In the genomic region with DNA sequence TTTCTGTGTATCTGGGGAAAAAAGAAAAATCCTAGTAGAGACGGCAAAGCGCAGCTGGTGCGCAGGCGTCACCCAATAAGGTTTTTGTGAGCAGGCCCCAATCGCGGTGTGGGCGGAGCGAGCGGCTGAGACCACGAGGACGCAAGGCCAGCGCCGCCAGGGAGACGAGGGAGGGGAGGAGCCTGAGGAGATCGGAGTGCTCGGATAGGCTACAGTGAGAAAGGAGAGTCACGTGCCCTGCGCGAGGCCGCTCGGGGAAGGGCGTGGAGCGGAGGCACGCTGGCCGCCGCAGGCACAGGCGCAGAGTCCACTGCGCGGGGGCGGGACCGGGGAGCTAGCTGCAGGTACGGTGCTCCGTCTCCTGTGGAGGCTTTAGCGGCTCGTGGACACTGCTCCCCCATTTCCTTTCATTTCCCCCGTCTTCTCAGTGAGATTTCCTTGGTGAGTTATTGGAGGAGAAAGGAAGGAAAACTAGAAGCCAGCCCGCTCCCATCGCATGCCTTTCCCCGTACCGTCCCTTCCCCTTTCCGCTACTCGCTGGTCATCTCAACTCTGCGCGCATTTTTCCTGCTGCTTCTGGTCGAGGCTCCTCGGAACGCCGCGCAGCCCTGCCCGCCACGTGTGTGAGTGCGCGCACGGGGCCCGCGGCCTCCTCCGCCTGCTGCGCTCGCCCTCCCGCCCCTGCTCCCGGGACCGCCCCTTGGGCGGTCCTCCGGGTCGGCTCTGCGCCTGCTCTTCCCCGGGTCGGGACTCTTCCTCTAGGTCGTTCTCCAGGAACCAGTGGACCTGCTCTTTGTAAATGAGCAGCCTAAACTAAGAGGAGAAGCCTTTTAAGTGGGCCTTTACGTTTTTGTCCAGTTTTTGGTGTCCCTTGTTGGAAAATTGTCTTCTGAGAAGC, we compare ENCODE assay signal across 8 cellular contexts. TPM values are rescaled to one million over a fixed set of nuclear protein-coding genes. Genes with fewer than 3 reads are reported as not detected.
DNase-seq lines count a peak whose midpoint lies in the region; ATAC-seq, FAIRE-seq and TF ChIP-seq lines count a peak whose summit lies in the region.

A gene with protein sequence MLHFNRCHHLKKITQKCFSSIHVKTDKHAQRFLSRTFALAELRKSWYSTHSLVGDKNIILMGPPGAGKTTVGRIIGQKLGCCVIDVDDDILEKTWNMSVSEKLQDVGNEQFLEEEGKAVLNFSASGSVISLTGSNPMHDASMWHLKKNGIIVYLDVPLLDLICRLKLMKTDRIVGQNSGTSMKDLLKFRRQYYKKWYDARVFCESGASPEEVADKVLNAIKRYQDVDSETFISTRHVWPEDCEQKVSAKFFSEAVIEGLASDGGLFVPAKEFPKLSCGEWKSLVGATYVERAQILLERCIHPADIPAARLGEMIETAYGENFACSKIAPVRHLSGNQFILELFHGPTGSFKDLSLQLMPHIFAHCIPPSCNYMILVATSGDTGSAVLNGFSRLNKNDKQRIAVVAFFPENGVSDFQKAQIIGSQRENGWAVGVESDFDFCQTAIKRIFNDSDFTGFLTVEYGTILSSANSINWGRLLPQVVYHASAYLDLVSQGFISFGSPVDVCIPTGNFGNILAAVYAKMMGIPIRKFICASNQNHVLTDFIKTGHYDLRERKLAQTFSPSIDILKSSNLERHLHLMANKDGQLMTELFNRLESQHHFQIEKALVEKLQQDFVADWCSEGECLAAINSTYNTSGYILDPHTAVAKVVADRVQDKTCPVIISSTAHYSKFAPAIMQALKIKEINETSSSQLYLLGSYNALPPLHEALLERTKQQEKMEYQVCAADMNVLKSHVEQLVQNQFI (plus strand): TSS at position 264 of the 898 bp plus-strand sequence. CDS start 6,612 bp downstream, outside the sequence.

- H3K4me3 ChIP-seq in right atrium auricular region (peak within 1 kb of the TSS; percentile 57 to 73), psoas muscle (peak within 1 kb of the TSS; percentile 86)

- peak; percentile 85 for TF ChIP-seq POLR2A in GM15510 (IDR thresholded peaks at IDR 0.05; ENCODE audit: borderline replicate concordance, extremely low read depth, insufficient read length)

- H3K4me1 ChIP-seq in right atrium auricular region (peaks cover 0 to 13% of the 10 kb centered on the region in 2 donors), psoas muscle (peaks cover 11% of the 10 kb centered on the region)

- DNase-seq in NCI-H1694 treated with DMSO at 0.1 percent for 48 hours (lab: John Stamatoyannopoulos, UW): peak; percentile 94
- peak; percentile 91 to 99 (median 96) for DNase-seq in T-helper 2 cell
- peak; percentile 79 to 99 (median 98) for DNase-seq in anterior cingulate cortex (lab: John Stamatoyannopoulos, UW)
- peak; percentile 98 for DNase-seq in right atrium auricular region (ENCODE audit: low spot score)
- DNase-seq in psoas muscle: peak; percentile 99
- DNase-seq in urothelium cell line (ENCODE audit: low spot score): peak; percentile 98

- H3K27me3 ChIP-seq in right atrium auricular region: no peaks in the 10 kb centered on the region
- H3K27me3 ChIP-seq in psoas muscle (ENCODE audit: insufficient read depth in 3 of 3, low read length in 2 of 3): no peaks in the 10 kb centered on the region

- ATAC-seq in HG02884 (IDR thresholded peaks at IDR 0.05; ENCODE audit: unreplicated experiment) (peak; percentile 96), psoas muscle (peak; percentile 99 to 100 (median 99))

- H3K9me3 ChIP-seq in right atrium auricular region: no peaks in the 10 kb centered on the region
- H3K9me3 ChIP-seq in psoas muscle: no peaks in the 10 kb centered on the region

- no peaks in the 10 kb centered on the region for H3K36me3 ChIP-seq in right atrium auricular region
- H3K36me3 ChIP-seq in psoas muscle (ENCODE audit: insufficient read depth in 1 of 2, low read depth in 1 of 2): no peaks in the 10 kb centered on the region

- 0% methylated on average over 60 to 70 of the region's 70 CpGs for WGBS in psoas muscle, 3 donors

- FAIRE-seq in urothelium cell line (lab: Jason Lieb, UNC): peak; percentile 97

- intact Hi-C loops in psoas muscle (cut with DNase I): loop anchor here (2.0 to 10.0 kb wide), 4 partner anchors 292 to 382 kb away; partner anchors contain the start of gene ARHGAP21 (in 1 of the 2)

- peak within 1 kb of the TSS; percentile 92 to 93 for H3K27ac ChIP-seq in right atrium auricular region
- peak within 1 kb of the TSS; percentile 95 for H3K27ac ChIP-seq in psoas muscle

- TF ChIP-seq CTCF in right atrium auricular region (IDR thresholded peaks at IDR 0.05) (no peak), psoas muscle (IDR thresholded peaks at IDR 0.05) (no peak)

RNA-seq across cellular contexts. Expression of the gene that starts here (rescaled TPM):
- total RNA-seq in right atrium auricular region: 1 to 10 TPM; 1.1 to 2.1 TPM
- total RNA-seq in psoas muscle: 1 to 10 TPM; 2.0 to 8.7 (median 5.7) TPM
- 1 to 10 TPM; 2.0 to 4.6 (median 2.7) TPM for polyA plus RNA-seq in psoas muscle

Comparison
In these comparisons a context has a peak if more than half of its experiments do, and no peak if none do; other contexts are left out.
1. Peak in every context shown above with its lines: DNase-seq, ATAC-seq, H3K4me3 ChIP-seq and H3K27ac ChIP-seq.